1 cellular context compared by ENCODE assay signal in genomic region chr1:109466440-109467300, GRCh38.
A peak's percentile ranks its signal among the peaks of the same experiment; 100 is the strongest.
TF ChIP-seq lines count a peak whose summit lies in the region.

Gene SYPL2 (plus strand): TSS chr1:109466546. CDS start chr1:109466844, 298 bp downstream.

TF ChIP-seq in K562, 482 proteins besides CTCF, POLR2A, EP300 and RAD21 (continued from another document):
- TF ChIP-seq TFE3 (CRISPR knock-in tag; IDR thresholded peaks at IDR 0.05) (peak; percentile 62), RAD51 (IDR thresholded peaks at IDR 0.05; ENCODE audit: borderline replicate concordance, low read depth) (peak; percentile 80), RBM15 (IDR thresholded peaks at IDR 0.05; ENCODE audit: insufficient read depth, low read length) (no peak), SMAD1 (IDR thresholded peaks at IDR 0.05; ENCODE audit: low read depth, low read length, partially characterized antibody) (no peak), NR2C2 (CRISPR knock-in tag; IDR thresholded peaks at IDR 0.05) (no peak), NR2C2 (tag; IDR thresholded peaks at IDR 0.05) (peak; percentile 20; the same call in 1 of the 2 replicates), MYNN (IDR thresholded peaks at IDR 0.05) (no peak), MYNN (CRISPR knock-in tag; IDR thresholded peaks at IDR 0.05) (no peak), ETS1 (conservative IDR thresholded peaks at IDR 0.05; ENCODE audit: control insufficient read depth, low read depth, low read length) (peak; percentile 47; the same call in 1 of the 2 replicates), ZBTB7A (IDR thresholded peaks at IDR 0.05; ENCODE audit: borderline replicate concordance, control insufficient read depth, low read depth, low read length) (peak; percentile 68; the same call in 1 of the 2 replicates), EGR1 (conservative IDR thresholded peaks at IDR 0.05) (peak; percentile 23; the same call in 1 of the 2 replicates), RBM14 (IDR thresholded peaks at IDR 0.05; ENCODE audit: borderline replicate concordance, insufficient read depth, low read depth, low read length) (no peak), CXXC5 (CRISPR knock-in tag; IDR thresholded peaks at IDR 0.05) (peak; percentile 50), FOXK2 (conservative IDR thresholded peaks at IDR 0.05 in 1 of 2, IDR thresholded peaks at IDR 0.05 in 1 of 2; ENCODE audit: low read depth in 2 of 2) (no peak), CTBP1 (IDR thresholded peaks at IDR 0.05; ENCODE audit: borderline replicate concordance) (peak; percentile 46; the same call in 1 of the 2 replicates), HDAC6 (IDR thresholded peaks at IDR 0.05; ENCODE audit: low read depth, low read length) (0 out of 2 replicates have a peak, but pooled peaks have one; percentile 25), HNRNPL (IDR thresholded peaks at IDR 0.05; ENCODE audit: low read depth, low read length) (no peak), TOE1 (IDR thresholded peaks at IDR 0.05; ENCODE audit: borderline replicate concordance) (peak; percentile 23; the same call in 1 of the 2 replicates), TOE1 (CRISPR knock-in tag; IDR thresholded peaks at IDR 0.05; ENCODE audit: borderline replicate concordance, low read depth) (no peak), NCOA6 (IDR thresholded peaks at IDR 0.05) (peak; percentile 78), MNT (conservative IDR thresholded peaks at IDR 0.05) (0 out of 4 replicates have a peak, but pooled peaks of 1 of the 2 experiments have one; percentile 29), HDGF (IDR thresholded peaks at IDR 0.05) (no peak), ZBTB11 (CRISPR knock-in tag; IDR thresholded peaks at IDR 0.05) (no peak), USF2 (CRISPR knock-in tag; IDR thresholded peaks at IDR 0.05) (peak; percentile 89), ID3 (CRISPR knock-in tag; IDR thresholded peaks at IDR 0.05) (no peak), ID3 (tag; IDR thresholded peaks at IDR 0.05) (0 out of 2 replicates have a peak, but pooled peaks have one; percentile 30), USF1 (CRISPR knock-in tag; IDR thresholded peaks at IDR 0.05) (peak; percentile 83), L3MBTL2 (IDR thresholded peaks at IDR 0.05) (peak; percentile 57), MAZ (CRISPR knock-in tag; conservative IDR thresholded peaks at IDR 0.05 in 1 of 2, IDR thresholded peaks at IDR 0.05 in 1 of 2) (0 out of 4 replicates have a peak, but pooled peaks of 1 of the 2 experiments have one; percentile 18), UBTF (IDR thresholded peaks at IDR 0.05; ENCODE audit: borderline replicate concordance in 1 of 2, low read depth in 2 of 2, low read length in 2 of 2) (peak; percentile 54 to 85; a peak in 2 of 4 replicates), VEZF1 (CRISPR knock-in tag; IDR thresholded peaks at IDR 0.05) (peak; percentile 33; the same call in 1 of the 2 replicates), E2F6 (IDR thresholded peaks at IDR 0.05; ENCODE audit: borderline replicate concordance in 1 of 2, extremely low read depth in 1 of 2, insufficient read depth in 1 of 2, insufficient read length in 1 of 2, low read depth in 1 of 2, low read length in 1 of 2, poor library complexity in 1 of 2, severe bottlenecking in 1 of 2) (peak in 1 of 2 experiments; percentile 63)
